In the genomic region with DNA sequence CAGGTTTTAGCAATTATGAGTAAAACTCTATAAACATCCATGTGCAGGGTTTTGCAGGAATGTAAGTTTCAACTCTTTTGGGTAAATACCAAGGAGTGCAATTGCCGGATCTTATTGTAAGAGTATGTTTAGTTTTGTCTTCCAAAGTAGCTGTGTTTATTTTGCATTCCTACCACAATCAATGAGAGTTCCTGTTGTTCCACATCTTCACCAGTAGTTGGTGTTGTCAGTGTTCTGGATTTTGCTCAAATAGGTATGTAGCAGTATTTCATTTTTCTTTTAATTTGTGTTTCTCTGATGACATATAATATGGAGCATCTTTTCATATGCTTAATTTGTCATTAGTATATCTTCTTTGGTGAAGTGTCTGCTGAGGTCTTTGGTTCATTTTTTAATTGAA, we compare ENCODE assay signal across 13 cellular contexts.
DNase-seq lines count a peak whose midpoint lies in the region; ATAC-seq and TF ChIP-seq lines count a peak whose summit lies in the region.
"Had no signal": no experiment of that assay in that cellular context is flagged by ENCODE, and none has a peak within 500 bp of the region (broad histone marks: within the 10 kb centered on the region; RNA-seq: fewer than 3 reads in every experiment).

No MANE protein-coding gene starts in this region.

- H3K4me3 ChIP-seq in retinal pigment epithelial cell (ENCODE audit: low read length): no peak overlapping the region

- ATAC-seq in HG02642 (IDR thresholded peaks at IDR 0.05; ENCODE audit: poor library complexity, unreplicated experiment): no peak
- ATAC-seq: left ventricle myocardium superior had no signal

- no peak overlapping the region for H3K4me3 Mint-ChIP-seq in endothelial cell (ENCODE audit: unreplicated experiment)
- H3K4me3 Mint-ChIP-seq in activated naive CD4-positive, alpha-beta T cell treated with anti-CD3 and anti-CD28 coated beads, Interleukin-2, amount 10 ng/mL, durations not matched to agents 7 days and 5 days: no peak overlapping the region
- H3K4me3 Mint-ChIP-seq: activated CD4-positive, alpha-beta memory T cell treated with anti-CD3 and anti-CD28 coated beads, Interleukin-2, amount 10 ng/mL, durations not matched to agents 7 days and 5 days; dendritic cell treated with granulocyte-macrophage colony-stimulating factor and Interleukin-4, amounts not matched to agents 40 ng/mL and 50 ng/mL, for 4 days had no signal

- H3K36me3 Mint-ChIP-seq in endothelial cell (ENCODE audit: low read depth, unreplicated experiment): peaks cover 3% of the 10 kb centered on the region
- H3K36me3 Mint-ChIP-seq in activated naive CD4-positive, alpha-beta T cell treated with anti-CD3 and anti-CD28 coated beads, Interleukin-2, amount 10 ng/mL, durations not matched to agents 7 days and 5 days: no peaks in the 10 kb centered on the region

- no peaks in the 10 kb centered on the region for H3K27me3 Mint-ChIP-seq in endothelial cell (ENCODE audit: unreplicated experiment)
- H3K27me3 Mint-ChIP-seq in activated naive CD4-positive, alpha-beta T cell treated with anti-CD3 and anti-CD28 coated beads, Interleukin-2, amount 10 ng/mL, durations not matched to agents 7 days and 5 days: peaks cover 6% of the 10 kb centered on the region
- H3K27me3 Mint-ChIP-seq: dendritic cell treated with granulocyte-macrophage colony-stimulating factor and Interleukin-4, amounts not matched to agents 40 ng/mL and 50 ng/mL, for 4 days had no signal

- peak; percentile 26 for DNase-seq in SIG-M5 treated with dmso at 0.1 percent for 504 hours (lab: John Stamatoyannopoulos, UW; ENCODE audit: unreplicated experiment)
- no peak for DNase-seq in SIG-M5 (lab: John Stamatoyannopoulos, UW)
- peak; percentile 37 for DNase-seq in NAMALWA (ENCODE audit: low spot score)
- DNase-seq in endothelial cell (ENCODE audit: low spot score): no peak
- no peak for DNase-seq in retinal pigment epithelial cell (ENCODE audit: low read depth)
- DNase-seq in NCI-H526 treated with DMSO at 0.1 percent for 48 hours (lab: John Stamatoyannopoulos, UW): no peak
- no peak for DNase-seq in activated naive CD4-positive, alpha-beta T cell treated with anti-CD3 and anti-CD28 coated beads, Interleukin-2, amount 10 ng/mL, durations not matched to agents 7 days and 5 days
- DNase-seq: activated CD4-positive, alpha-beta memory T cell treated with anti-CD3 and anti-CD28 coated beads, Interleukin-2, amount 10 ng/mL, durations not matched to agents 7 days and 5 days; activated naive CD4-positive, alpha-beta T cell treated with anti-CD3 and anti-CD28 coated beads, Interleukin-2, amount 50 U/mL, for 16 hours; left ventricle myocardium superior; T-helper 9 cell had no signal

- peak; percentile 40 for TF ChIP-seq CTCF in endothelial cell (IDR thresholded peaks at IDR 0.05; ENCODE audit: unreplicated experiment)
- TF ChIP-seq CTCF in retinal pigment epithelial cell (conservative IDR thresholded peaks at IDR 0.05; ENCODE audit: low read depth, low read length): peak; percentile 40

- CTCF ChIA-PET in activated naive CD4-positive, alpha-beta T cell treated with anti-CD3 and anti-CD28 coated beads, Interleukin-2, amount 10 ng/mL, durations not matched to agents 7 days and 5 days (lab: Charles Lee): no interaction called here

- no peaks in the 10 kb centered on the region for H3K4me1 Mint-ChIP-seq in endothelial cell (ENCODE audit: unreplicated experiment)
- H3K4me1 Mint-ChIP-seq in activated naive CD4-positive, alpha-beta T cell treated with anti-CD3 and anti-CD28 coated beads, Interleukin-2, amount 10 ng/mL, durations not matched to agents 7 days and 5 days: no peaks in the 10 kb centered on the region
- H3K4me1 Mint-ChIP-seq: activated CD4-positive, alpha-beta memory T cell treated with anti-CD3 and anti-CD28 coated beads, Interleukin-2, amount 10 ng/mL, durations not matched to agents 7 days and 5 days had no signal

- peaks cover 14% of the 10 kb centered on the region for H3K9me3 Mint-ChIP-seq in endothelial cell (ENCODE audit: unreplicated experiment)
- peaks cover 7% of the 10 kb centered on the region for H3K9me3 Mint-ChIP-seq in activated naive CD4-positive, alpha-beta T cell treated with anti-CD3 and anti-CD28 coated beads, Interleukin-2, amount 10 ng/mL, durations not matched to agents 7 days and 5 days

- H3K27ac Mint-ChIP-seq in endothelial cell (ENCODE audit: unreplicated experiment): no peak overlapping the region
- no peak overlapping the region for H3K27ac Mint-ChIP-seq in activated naive CD4-positive, alpha-beta T cell treated with anti-CD3 and anti-CD28 coated beads, Interleukin-2, amount 10 ng/mL, durations not matched to agents 7 days and 5 days
- H3K27ac Mint-ChIP-seq: activated CD4-positive, alpha-beta memory T cell treated with anti-CD3 and anti-CD28 coated beads, Interleukin-2, amount 10 ng/mL, durations not matched to agents 7 days and 5 days; dendritic cell treated with granulocyte-macrophage colony-stimulating factor and Interleukin-4, amounts not matched to agents 40 ng/mL and 50 ng/mL, for 4 days had no signal

Comparison
In these comparisons a context has a peak if more than half of its experiments do, and no peak if none do; other contexts are left out.
1. DNase-seq: peak in SIG-M5 treated with dmso at 0.1 percent for 504 hours (single experiment) and NAMALWA (single experiment); none in SIG-M5 (single experiment), endothelial cell (single experiment), retinal pigment epithelial cell (single experiment), NCI-H526 treated with DMSO at 0.1 percent for 48 hours (single experiment) and activated naive CD4-positive, alpha-beta T cell treated with anti-CD3 and anti-CD28 coated beads, Interleukin-2, amount 10 ng/mL, durations not matched to agents 7 days and 5 days (single experiment).